In genomic region chr13:106488671-106489070, GRCh38 we compare ENCODE assay signal across 13 cellular contexts. TPM values are rescaled to one million over a fixed set of nuclear protein-coding genes. Genes with fewer than 3 reads are reported as not detected.
A peak's percentile ranks its signal among the peaks of the same experiment; 100 is the strongest.
DNase-seq lines count a peak whose midpoint lies in the region; ATAC-seq and TF ChIP-seq lines count a peak whose summit lies in the region.
"Had no signal": no experiment of that assay in that cellular context is flagged by ENCODE, and none has a peak within 500 bp of the region (broad histone marks: within the 10 kb centered on the region; RNA-seq: fewer than 3 reads in every experiment).

No MANE protein-coding gene starts in this region.

- H3K4me3 ChIP-seq in RWPE2 (ENCODE audit: severe bottlenecking) (no peak overlapping the region), mucosa of descending colon (no peak overlapping the region), transverse colon (no peak overlapping the region), mammary epithelial cell (replicated peaks in 1 of 3; ENCODE audit: insufficient read depth in 1 of 3, low read depth in 2 of 3, low read length in 3 of 3) (no peak overlapping the region)
- H3K4me3 ChIP-seq: BLaER1 treated with 17β-estradiol and CSF1 and Interleukin-3, amounts not matched to agents 10 nM and 100 nM; GM23248 had no signal

- no peaks in the 10 kb centered on the region for H3K27me3 ChIP-seq in RWPE2 (ENCODE audit: insufficient read depth, poor library complexity, severe bottlenecking)
- no peaks in the 10 kb centered on the region for H3K27me3 ChIP-seq in foreskin keratinocyte
- no peaks in the 10 kb centered on the region for H3K27me3 ChIP-seq in transverse colon
- no peaks in the 10 kb centered on the region for H3K27me3 ChIP-seq in mammary epithelial cell (ENCODE audit: insufficient read depth, low read length)
- H3K27me3 ChIP-seq: BLaER1 treated with 17β-estradiol and CSF1 and Interleukin-3, amounts not matched to agents 10 nM and 100 nM had no signal

- H3K9me3 ChIP-seq in RWPE2 (ENCODE audit: severe bottlenecking) (no peaks in the 10 kb centered on the region), mucosa of descending colon (no peaks in the 10 kb centered on the region), transverse colon (no peaks in the 10 kb centered on the region), mammary epithelial cell (replicated peaks; ENCODE audit: insufficient read depth, low read length) (no peaks in the 10 kb centered on the region)
- H3K9me3 ChIP-seq: BLaER1 treated with 17β-estradiol and CSF1 and Interleukin-3, amounts not matched to agents 10 nM and 100 nM had no signal

- in situ Hi-C loops in transverse colon (cut with MboI; ENCODE audit: low pct_ligation_motif_present in 1 of 4, low pct_unique_long_range_greater_than_20kb in 1 of 4, low sequenced_read_pairs in 3 of 4) (no loop called here), mammary epithelial cell (cut with MboI; ENCODE audit: low sequenced_read_pairs in 2 of 2) (no loop called here), ACHN (cut with HindIII; ENCODE audit: low pct_ligation_motif_present, low pct_unique_long_range_greater_than_20kb, low sequenced_read_pairs) (no loop called here)

- TF ChIP-seq CTCF in RWPE2 (IDR thresholded peaks at IDR 0.05; ENCODE audit: poor library complexity, severe bottlenecking) (no peak), foreskin keratinocyte (conservative IDR thresholded peaks at IDR 0.05) (no peak), mucosa of descending colon (IDR thresholded peaks at IDR 0.05) (no peak), transverse colon (IDR thresholded peaks at IDR 0.05) (no peak), mammary epithelial cell (conservative IDR thresholded peaks at IDR 0.05 in 1 of 2, IDR thresholded peaks at IDR 0.05 in 1 of 2; ENCODE audit: extremely low read depth in 1 of 2, insufficient read depth in 1 of 2, low read depth in 1 of 2, low read length in 2 of 2) (no peak)

- no peak for TF ChIP-seq EP300 in transverse colon (IDR thresholded peaks at IDR 0.05; ENCODE audit: low read depth)

- H3K79me2 ChIP-seq in mammary epithelial cell (ENCODE audit: insufficient read depth, low read length): peaks cover 28% of the 10 kb centered on the region

- no peaks in the 10 kb centered on the region for H4K20me1 ChIP-seq in mammary epithelial cell (ENCODE audit: insufficient read depth, low read length)

- DNase-seq in RWPE2 (ENCODE audit: low spot score): no peak
- DNase-seq in foreskin keratinocyte: no peak
- DNase-seq in mucosa of descending colon: no peak
- no peak for DNase-seq in transverse colon
- no peak for DNase-seq in AG20443 (ENCODE audit: low spot score)
- DNase-seq in mammary epithelial cell: no peak
- no peak for DNase-seq in ACHN
- DNase-seq in HPDE6-E6E7 (ENCODE audit: extremely low spot score): no peak
- DNase-seq: Calu3; CD4-positive, CD25-positive, alpha-beta regulatory T cell; DMS 273 treated with DMSO at 0.1 percent for 48 hours; GM23248 had no signal

- H3K4me2 ChIP-seq in mammary epithelial cell (ENCODE audit: insufficient read depth, low read depth, low read length): no peak overlapping the region
- H3K4me2 ChIP-seq: BLaER1 treated with 17β-estradiol and CSF1 and Interleukin-3, amounts not matched to agents 10 nM and 100 nM had no signal

- intact Hi-C loops in mucosa of descending colon (cut with DNase I, micrococcal nuclease) (no loop called here), transverse colon (cut with DNase I; ENCODE audit: low total_unique reads) (no loop called here), mammary epithelial cell (cut with micrococcal nuclease) (no loop called here)

- CTCF ChIA-PET in mammary epithelial cell (lab: Charles Lee; ENCODE audit: low non-redundant PET): no interaction called here

- BruUV-seq in mammary epithelial cell (replicated peaks; lab: Mats Ljungman, UMichigan): no TSS peak

- no peaks in the 10 kb centered on the region for H3K4me1 ChIP-seq in RWPE2 (ENCODE audit: insufficient read depth, poor library complexity, severe bottlenecking)
- H3K4me1 ChIP-seq in foreskin keratinocyte: no peaks in the 10 kb centered on the region
- peaks cover 9% of the 10 kb centered on the region for H3K4me1 ChIP-seq in mucosa of descending colon (ENCODE audit: low read depth)
- peaks cover 0 to 31% (median 3%) of the 10 kb centered on the region in 4 donors for H3K4me1 ChIP-seq in transverse colon
- H3K4me1 ChIP-seq in mammary epithelial cell (ENCODE audit: insufficient read depth, low read length): peaks cover 5% of the 10 kb centered on the region

- no peak for TF ChIP-seq POLR2A in transverse colon (IDR thresholded peaks at IDR 0.05)

- no peak overlapping the region for H3K27ac ChIP-seq in RWPE2 (ENCODE audit: poor library complexity, severe bottlenecking)
- no peak overlapping the region for H3K27ac ChIP-seq in foreskin keratinocyte
- peak overlapping the region; percentile 43 to 59 (median 52) for H3K27ac ChIP-seq in transverse colon
- H3K27ac ChIP-seq in mammary epithelial cell (ENCODE audit: insufficient read depth, low read depth, low read length): no peak overlapping the region
- H3K27ac ChIP-seq: BLaER1 treated with 17β-estradiol and CSF1 and Interleukin-3, amounts not matched to agents 10 nM and 100 nM; GM23248 had no signal

- H2AFZ ChIP-seq in mammary epithelial cell (ENCODE audit: low read depth, low read length): no peak overlapping the region
- H2AFZ ChIP-seq: GM23248 had no signal

- dilution Hi-C loops in mammary epithelial cell (cut with HindIII; ENCODE audit: low sequenced_read_pairs): no loop called here

- ATAC-seq in RWPE2 (ENCODE audit: low read depth) (peak; percentile 44), foreskin keratinocyte (peak; percentile 19), mucosa of descending colon (peak; percentile 71)

- 84% methylated on average over 3 of the region's 3 CpGs; no CpG with 5 or more reads in 1 of the 2 donors for WGBS in transverse colon (ENCODE audit: low coverage in 1 of 2), 2 donors
- 100% methylated on average over 3 of the region's 3 CpGs for WGBS in mammary epithelial cell (ENCODE audit: low coverage, missing lambda C conversion rate)

- no peak overlapping the region for H3K9ac ChIP-seq in mammary epithelial cell (ENCODE audit: insufficient read depth, low read length)
- H3K9ac ChIP-seq: BLaER1 treated with 17β-estradiol and CSF1 and Interleukin-3, amounts not matched to agents 10 nM and 100 nM; GM23248 had no signal

- H3K36me3 ChIP-seq in RWPE2 (ENCODE audit: low read depth) (peaks cover 43% of the 10 kb centered on the region), mucosa of descending colon (ENCODE audit: low read depth) (no peaks in the 10 kb centered on the region), transverse colon (peaks cover 0 to 13% (median 6%) of the 10 kb centered on the region in 4 donors), mammary epithelial cell (ENCODE audit: insufficient read depth, low read length) (peaks cover 22% of the 10 kb centered on the region)

RNA-seq across cellular contexts. Expression of gene EFNB2, which starts 46.8 kb away (rescaled TPM):
- total RNA-seq in foreskin keratinocyte (65.1 and 66.2 TPM in 2 replicates), mucosa of descending colon (10 to 100 TPM; 48.8 to 92.6 (median 82.3) TPM), transverse colon (10 to 100 TPM; 46.8 to 84.2 (median 77.6) TPM), mammary epithelial cell (10 to 100 TPM; 37.1 to 51.8 TPM)
- polyA plus RNA-seq in foreskin keratinocyte (21.9 and 23.7 TPM in 2 replicates), mammary epithelial cell (32.5 TPM)
- polyA minus RNA-seq in mammary epithelial cell: 50.8 TPM

Comparison
In these comparisons a context has a peak if more than half of its experiments do, and no peak if none do; other contexts are left out.
1. ATAC-seq: peak in every context shown above with its lines; median percentile 71 in mucosa of descending colon; 44 in RWPE2; 19 in foreskin keratinocyte.
2. H3K27ac ChIP-seq: peak in transverse colon (4 of 4); none in RWPE2 (single experiment), foreskin keratinocyte (single experiment) and mammary epithelial cell (single experiment).